Comparison of ENCODE assay signal across 29 cellular contexts in the genomic region with DNA sequence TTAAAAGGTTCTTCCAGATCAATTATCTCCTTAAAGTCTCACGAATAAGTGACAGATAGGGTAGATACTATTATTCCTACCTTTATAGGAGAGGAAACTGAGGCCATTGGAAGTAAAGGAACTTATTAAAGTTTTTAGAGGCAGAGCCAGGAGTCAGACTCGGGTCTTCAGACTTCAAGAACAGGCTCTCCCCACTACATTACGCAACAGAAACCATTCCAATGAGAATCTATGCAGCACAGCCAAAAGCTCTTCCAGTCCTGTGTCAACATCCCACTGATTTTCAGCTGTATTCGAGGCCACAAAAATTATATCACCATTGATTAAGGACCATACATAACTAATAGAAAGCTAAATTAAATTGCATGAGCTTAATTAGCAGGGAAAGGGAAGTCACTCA.
A peak's percentile ranks its signal among the peaks of the same experiment; 100 is the strongest.
DNase-seq lines count a peak whose midpoint lies in the region; ATAC-seq and TF ChIP-seq lines count a peak whose summit lies in the region.
"Had no signal": no experiment of that assay in that cellular context is flagged by ENCODE, and none has a peak within 500 bp of the region (broad histone marks: within the 10 kb centered on the region; RNA-seq: fewer than 3 reads in every experiment).

No MANE protein-coding gene starts in this region.

- H3K36me3 Mint-ChIP-seq in Calu3 (ENCODE audit: insufficient read depth, unreplicated experiment), result no peaks in the 10 kb centered on the region
- peaks cover 0 to 21% (median 2%) of the 10 kb centered on the region in 5 donors for H3K36me3 Mint-ChIP-seq in naive thymus-derived CD4-positive, alpha-beta T cell
- no peaks in the 10 kb centered on the region for H3K36me3 Mint-ChIP-seq in T-helper 2 cell treated with Interferon-gamma antibody and Interleukin-4, amounts not matched to agents 5 μg/mL and 100 μg/mL, for 36 hours (ENCODE audit: low read depth)

- no peaks in the 10 kb centered on the region for H3K9me3 Mint-ChIP-seq in Calu3 (ENCODE audit: low read depth, unreplicated experiment)
- H3K9me3 Mint-ChIP-seq in naive thymus-derived CD4-positive, alpha-beta T cell, result no peaks in the 10 kb centered on the region
- no peaks in the 10 kb centered on the region for H3K9me3 Mint-ChIP-seq in T-helper 2 cell treated with Interferon-gamma antibody and Interleukin-4, amounts not matched to agents 5 μg/mL and 100 μg/mL, for 36 hours
- H3K9me3 Mint-ChIP-seq: activated naive CD8-positive, alpha-beta T cell treated with anti-CD3 and anti-CD28 coated beads, Interleukin-2, amount 50 U/mL, for 24 hours had no signal

- H3K27ac ChIP-seq in naive thymus-derived CD4-positive, alpha-beta T cell (ENCODE audit: low read depth, low read length), result no peak overlapping the region
- H3K27ac ChIP-seq: BLaER1 treated with 17β-estradiol and CSF1 and Interleukin-3, amounts not matched to agents 10 nM and 100 nM; heart left ventricle; neutrophil had no signal

- H3K4me1 ChIP-seq in naive thymus-derived CD4-positive, alpha-beta T cell (ENCODE audit: control insufficient read depth in 2 of 2, insufficient read depth in 2 of 2, low read length in 2 of 2), result no peaks in the 10 kb centered on the region

- ATAC-seq in left lobe of liver, result peak; percentile 22
- ATAC-seq in naive thymus-derived CD4-positive, alpha-beta T cell, result no peak
- ATAC-seq: activated naive CD8-positive, alpha-beta T cell treated with anti-CD3 and anti-CD28 coated beads, Interleukin-2, amount 50 U/mL, for 24 hours; heart left ventricle; Panc1; stimulated activated naive B cell treated with anti-CD40 and anti-IgM and Interleukin-4, amounts not matched to agents 10 μg/mL and 1 μg/mL and 100 μg/mL, for 72 hours; T-helper 17 cell had no signal

- H3K27me3 ChIP-seq in naive thymus-derived CD4-positive, alpha-beta T cell (ENCODE audit: control insufficient read depth in 2 of 2, insufficient read depth in 2 of 2, low read length in 2 of 2), result no peaks in the 10 kb centered on the region
- H3K27me3 ChIP-seq: BLaER1 treated with 17β-estradiol and CSF1 and Interleukin-3, amounts not matched to agents 10 nM and 100 nM; heart left ventricle; neutrophil had no signal

- H3K9me3 ChIP-seq in naive thymus-derived CD4-positive, alpha-beta T cell (ENCODE audit: control insufficient read depth in 2 of 3, low read length in 3 of 3), result no peaks in the 10 kb centered on the region
- H3K9me3 ChIP-seq: BLaER1 treated with 17β-estradiol and CSF1 and Interleukin-3, amounts not matched to agents 10 nM and 100 nM; heart left ventricle; neutrophil had no signal

- DNase-seq in GM03348 (ENCODE audit: low spot score), result peak; percentile 35
- peak; percentile 23 for DNase-seq in NB4 (ENCODE audit: low read depth)
- DNase-seq in epithelial cell of esophagus (ENCODE audit: low read depth), result peak; percentile 5
- DNase-seq in left lobe of liver (ENCODE audit: low spot score), result no peak
- no peak for DNase-seq in Calu3
- DNase-seq in naive thymus-derived CD4-positive, alpha-beta T cell, result no peak
- DNase-seq in T-helper 2 cell treated with Interferon-gamma antibody and Interleukin-4, amounts not matched to agents 5 μg/mL and 100 μg/mL, for 36 hours (ENCODE audit: low spot score), result no peak
- DNase-seq in NCI-H1694 (lab: John Stamatoyannopoulos, UW), result no peak
- DNase-seq: activated CD4-positive, alpha-beta T cell treated with anti-CD3 and anti-CD28 coated beads, Interleukin-2, amount 50 U/mL, for 48 hours; activated CD4-positive, CD25-positive, alpha-beta regulatory T cell treated with anti-CD3 and anti-CD28 coated beads, Interleukin-2, amount 50 U/mL, for 72 hours; activated CD8-positive, alpha-beta memory T cell treated with anti-CD3 and anti-CD28 coated beads, Interleukin-2, amount 50 U/mL, for 4 hours; activated naive CD4-positive, alpha-beta T cell; activated naive CD8-positive, alpha-beta T cell treated with anti-CD3 and anti-CD28 coated beads, Interleukin-2, amount 50 U/mL, for 24 hours; foreskin melanocyte; heart left ventricle; midbrain; naive B cell; NCI-H1105 treated with DMSO at 0.1 percent for 48 hours; NCI-H2029 treated with DMSO at 0.1 percent for 48 hours; NCI-H524; NK-92 treated with Interleukin-12 subunit alpha and Interleukin-12 subunit beta, amount 100 ng/mL, for 24 hours; SHP77; stimulated activated naive B cell treated with anti-CD40 and anti-IgM and Interleukin-4, amounts not matched to agents 10 μg/mL and 1 μg/mL and 100 μg/mL, for 72 hours; substantia nigra; T-helper 17 cell had no signal

- intact Hi-C loops in Calu3 (cut with micrococcal nuclease; ENCODE audit: unreplicated experiment), result no loop called here
- intact Hi-C loops in naive thymus-derived CD4-positive, alpha-beta T cell (cut with micrococcal nuclease), result no loop called here

- no TSS peak for BruUV-seq in Calu3 (replicated peaks; lab: Mats Ljungman, UMichigan)

- TF ChIP-seq POLR2A in NB4 (IDR thresholded peaks at IDR 0.05; ENCODE audit: extremely low read depth, insufficient read length), result no peak

- CTCF ChIA-PET in Calu3 (lab: Charles Lee), result no interaction called here
- CTCF ChIA-PET in naive thymus-derived CD4-positive, alpha-beta T cell (lab: Charles Lee), result interaction anchor here (0.6 kb wide), 1 partner anchor 11 kb away, joined by 3 read pairs; no protein-coding TSS in a partner anchor

- H3K27me3 Mint-ChIP-seq in Calu3 (ENCODE audit: unreplicated experiment), result no peaks in the 10 kb centered on the region
- no peaks in the 10 kb centered on the region for H3K27me3 Mint-ChIP-seq in naive thymus-derived CD4-positive, alpha-beta T cell
- H3K27me3 Mint-ChIP-seq in T-helper 2 cell treated with Interferon-gamma antibody and Interleukin-4, amounts not matched to agents 5 μg/mL and 100 μg/mL, for 36 hours (ENCODE audit: low read depth), result no peaks in the 10 kb centered on the region
- H3K27me3 Mint-ChIP-seq: activated naive CD8-positive, alpha-beta T cell treated with anti-CD3 and anti-CD28 coated beads, Interleukin-2, amount 50 U/mL, for 24 hours; naive B cell; progenitor cell of endocrine pancreas; stimulated activated naive B cell treated with anti-CD40 and anti-IgM and Interleukin-4, amounts not matched to agents 10 μg/mL and 1 μg/mL and 100 μg/mL, for 72 hours; T-helper 17 cell had no signal

- TF ChIP-seq CTCF in NB4 (IDR thresholded peaks at IDR 0.05; ENCODE audit: low read depth, low read length), result no peak
- no peak for TF ChIP-seq CTCF in epithelial cell of esophagus (IDR thresholded peaks at IDR 0.05; ENCODE audit: insufficient read depth, low read depth, low read length, missing control alignments)
- TF ChIP-seq CTCF in Calu3 (IDR thresholded peaks at IDR 0.05; ENCODE audit: unreplicated experiment), result no peak

- H3K36me3 ChIP-seq in naive thymus-derived CD4-positive, alpha-beta T cell (ENCODE audit: control insufficient read depth in 2 of 3, insufficient read depth in 3 of 3, low read length in 3 of 3), result no peaks in the 10 kb centered on the region
- H3K36me3 ChIP-seq: neutrophil had no signal

- no peaks in the 10 kb centered on the region for H3K4me1 Mint-ChIP-seq in Calu3 (ENCODE audit: low read depth, unreplicated experiment)
- H3K4me1 Mint-ChIP-seq in naive thymus-derived CD4-positive, alpha-beta T cell, result peaks cover 0 to 20% (median 3%) of the 10 kb centered on the region in 7 donors
- peaks cover 3% of the 10 kb centered on the region for H3K4me1 Mint-ChIP-seq in T-helper 2 cell treated with Interferon-gamma antibody and Interleukin-4, amounts not matched to agents 5 μg/mL and 100 μg/mL, for 36 hours (ENCODE audit: low read depth)
- H3K4me1 Mint-ChIP-seq: activated naive CD8-positive, alpha-beta T cell treated with anti-CD3 and anti-CD28 coated beads, Interleukin-2, amount 50 U/mL, for 24 hours had no signal

- H3K27ac Mint-ChIP-seq in Calu3 (ENCODE audit: unreplicated experiment), result no peak overlapping the region
- no peak overlapping the region for H3K27ac Mint-ChIP-seq in naive thymus-derived CD4-positive, alpha-beta T cell
- no peak overlapping the region for H3K27ac Mint-ChIP-seq in T-helper 2 cell treated with Interferon-gamma antibody and Interleukin-4, amounts not matched to agents 5 μg/mL and 100 μg/mL, for 36 hours
- H3K27ac Mint-ChIP-seq: activated naive CD8-positive, alpha-beta T cell treated with anti-CD3 and anti-CD28 coated beads, Interleukin-2, amount 50 U/mL, for 24 hours; naive B cell; progenitor cell of endocrine pancreas; T-helper 17 cell had no signal

- no peak overlapping the region for H3K4me3 Mint-ChIP-seq in Calu3 (ENCODE audit: low read depth, unreplicated experiment)
- H3K4me3 Mint-ChIP-seq in naive thymus-derived CD4-positive, alpha-beta T cell, result no peak overlapping the region
- H3K4me3 Mint-ChIP-seq in T-helper 2 cell treated with Interferon-gamma antibody and Interleukin-4, amounts not matched to agents 5 μg/mL and 100 μg/mL, for 36 hours, result no peak overlapping the region
- H3K4me3 Mint-ChIP-seq: activated naive CD8-positive, alpha-beta T cell treated with anti-CD3 and anti-CD28 coated beads, Interleukin-2, amount 50 U/mL, for 24 hours; naive B cell; stimulated activated naive B cell treated with anti-CD40 and anti-IgM and Interleukin-4, amounts not matched to agents 10 μg/mL and 1 μg/mL and 100 μg/mL, for 72 hours; T-helper 17 cell had no signal

- no peak overlapping the region for H3K4me3 ChIP-seq in NB4 (ENCODE audit: low read depth, low read length)
- no peak overlapping the region for H3K4me3 ChIP-seq in epithelial cell of esophagus (ENCODE audit: low read length)
- H3K4me3 ChIP-seq in naive thymus-derived CD4-positive, alpha-beta T cell (ENCODE audit: low read length), result no peak overlapping the region
- H3K4me3 ChIP-seq: BLaER1 treated with 17β-estradiol and CSF1 and Interleukin-3, amounts not matched to agents 10 nM and 100 nM; heart left ventricle had no signal

- POLR2A ChIA-PET in naive thymus-derived CD4-positive, alpha-beta T cell (lab: Charles Lee), result no interaction called here

Comparison
In these comparisons a context has a peak if more than half of its experiments do, and no peak if none do; other contexts are left out.
1. DNase-seq: peak in GM03348 (single experiment), NB4 (single experiment) and epithelial cell of esophagus (single experiment); none in left lobe of liver (single experiment), Calu3 (single experiment), naive thymus-derived CD4-positive, alpha-beta T cell (0 of 9), T-helper 2 cell treated with Interferon-gamma antibody and Interleukin-4, amounts not matched to agents 5 μg/mL and 100 μg/mL, for 36 hours (single experiment) and NCI-H1694 (single experiment).